In the genomic region with DNA sequence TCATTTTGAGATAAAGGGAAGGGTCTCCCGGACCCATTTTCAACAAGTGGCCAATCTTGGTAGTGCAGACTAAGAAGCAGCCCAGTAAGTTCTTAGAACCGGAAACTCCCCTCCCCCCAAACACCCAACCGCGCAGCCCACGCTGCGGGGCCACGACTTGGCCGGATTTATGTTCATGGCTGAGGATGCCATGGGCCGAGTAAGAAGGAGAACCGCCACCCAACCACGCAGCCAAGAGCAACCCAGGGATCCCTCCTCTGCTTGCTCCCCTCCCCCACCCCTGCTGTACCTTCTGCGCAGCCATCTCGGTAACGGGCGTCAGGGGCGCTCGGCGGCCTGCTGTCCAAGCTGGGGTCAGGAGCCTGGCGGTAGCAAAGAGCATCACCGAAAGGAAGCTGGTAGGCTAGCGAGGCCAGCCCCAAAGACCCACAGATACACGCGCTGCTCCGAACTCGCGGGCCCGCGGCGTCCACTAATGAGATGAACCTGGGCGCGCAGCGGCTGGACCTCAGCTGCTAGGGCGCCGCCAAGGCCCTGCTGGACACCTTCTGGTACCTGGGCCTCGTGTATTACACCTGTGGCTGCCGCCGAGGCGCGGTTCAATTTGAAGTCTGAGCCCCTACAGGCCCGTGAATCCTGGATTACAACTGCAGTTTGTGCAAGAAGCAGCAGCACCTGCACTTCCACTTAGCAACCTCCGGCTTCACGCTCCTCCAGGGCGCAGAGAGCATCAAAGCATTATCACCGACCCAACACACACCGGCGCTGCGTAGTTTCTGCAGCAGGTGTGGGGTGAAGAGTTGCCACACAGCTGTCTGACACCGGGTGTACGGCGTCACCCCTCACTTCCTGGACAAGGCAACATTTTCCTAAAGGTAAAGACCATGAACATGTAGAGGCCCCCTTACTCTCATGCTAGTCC, we compare ENCODE assay signal across 8 cellular contexts.
DNase-seq lines count a peak whose midpoint lies in the region; ATAC-seq and TF ChIP-seq lines count a peak whose summit lies in the region.

No MANE protein-coding gene starts in this region.

- no peaks in the 10 kb centered on the region for H3K9me3 ChIP-seq in IMR-90 (ENCODE audit: control insufficient read depth, insufficient read depth, low read length)
- H3K9me3 ChIP-seq in osteoblast (ENCODE audit: low read depth, low read length): no peaks in the 10 kb centered on the region
- H3K9me3 ChIP-seq in thymus (ENCODE audit: control insufficient read depth): no peaks in the 10 kb centered on the region

- no peak overlapping the region for H3K9ac ChIP-seq in IMR-90 (ENCODE audit: low read depth, low read length)

- H3K14ac ChIP-seq in IMR-90 (replicated peaks; ENCODE audit: low read depth, low read length): no peak overlapping the region

- 26% methylated on average over 13 of the region's 50 CpGs; no CpG with 5 or more reads in 1 of the 2 experiments for WGBS in IMR-90 (ENCODE audit: extremely low coverage in 2 of 2, insufficient read length in 1 of 2), 2 experiments
- WGBS in thymus: under 1% methylated on average over 50 of the region's 50 CpGs

- no peaks in the 10 kb centered on the region for H3K4me1 Mint-ChIP-seq in endothelial cell (ENCODE audit: unreplicated experiment)

- peak overlapping the region; percentile 74 for H3K4me3 Mint-ChIP-seq in endothelial cell (ENCODE audit: unreplicated experiment)

- H3K79me2 ChIP-seq in osteoblast (ENCODE audit: insufficient read depth, low read length): no peaks in the 10 kb centered on the region

- BruUV-seq in IMR-90 (replicated peaks; lab: Mats Ljungman, UMichigan): no TSS peak

- no peak overlapping the region for H4K91ac ChIP-seq in IMR-90 (ENCODE audit: insufficient read depth, low read depth, low read length)

- CTCF ChIA-PET in IMR-90 (lab: Yijun Ruan, JAX): no interaction called here

- dilution Hi-C loops in IMR-90 (cut with HindIII; ENCODE audit: low sequenced_read_pairs, unreplicated experiment): no loop called here

- TF ChIP-seq RAD21 in IMR-90 (IDR thresholded peaks at IDR 0.05; ENCODE audit: low read length): no peak

- no peak for TF ChIP-seq POLR2A in IMR-90 (IDR thresholded peaks at IDR 0.05; ENCODE audit: low read depth, low read length)

- H3K9me3 Mint-ChIP-seq in endothelial cell (ENCODE audit: unreplicated experiment): no peaks in the 10 kb centered on the region

- H3K23ac ChIP-seq in IMR-90 (ENCODE audit: low read depth, low read length): no peak overlapping the region

- H3K27ac Mint-ChIP-seq in endothelial cell (ENCODE audit: unreplicated experiment): no peak overlapping the region

- intact Hi-C loops in IMR-90 (cut with micrococcal nuclease): no loop called here

- POLR2A ChIA-PET in IMR-90 (lab: Charles Lee; ENCODE audit: unreplicated experiment): no interaction called here

- no peak; the same call in 1 of the 2 replicates for ATAC-seq in IMR-90 (ENCODE audit: low read depth)
- no peak for ATAC-seq in GM21737 (IDR thresholded peaks at IDR 0.05; ENCODE audit: unreplicated experiment)

- no peak for DNase-seq in IMR-90
- peak in 2 of 3 experiments; percentile 6 to 19 for DNase-seq in activated CD8-positive, alpha-beta memory T cell treated with anti-CD3 and anti-CD28 coated beads for 48 hours (ENCODE audit: low read depth in 2 of 3, low spot score in 2 of 3)
- DNase-seq in endothelial cell (ENCODE audit: low spot score): peak; percentile 58
- peak; percentile 11 for DNase-seq in osteoblast (ENCODE audit: insufficient read length, low spot score, missing footprints)
- no peak for DNase-seq in SHP77 (lab: John Stamatoyannopoulos, UW)
- DNase-seq in NCI-H510A treated with DMSO at 0.1 percent for 48 hours (lab: John Stamatoyannopoulos, UW): no peak

- H3K27ac ChIP-seq in IMR-90 (ENCODE audit: insufficient read depth, low read length) (no peak overlapping the region), osteoblast (ENCODE audit: low read depth, low read length) (no peak overlapping the region), thymus (ENCODE audit: low read depth) (peak overlapping the region; percentile 95)

- no peak overlapping the region for H4K5ac ChIP-seq in IMR-90 (ENCODE audit: low read depth, low read length)

- no peak overlapping the region for H2BK15ac ChIP-seq in IMR-90 (ENCODE audit: low read depth, low read length)

- H4K8ac ChIP-seq in IMR-90 (ENCODE audit: low read depth in 2 of 2, low read length in 2 of 2): no peak overlapping the region

- in situ Hi-C loops in IMR-90 (cut with MboI; ENCODE audit: low sequenced_read_pairs): no loop called here

- H3K4me2 ChIP-seq in IMR-90 (ENCODE audit: low read depth, low read length) (peak overlapping the region; percentile 41; the same call in 1 of the 2 replicates), osteoblast (ENCODE audit: insufficient read depth, low read length) (peak overlapping the region; percentile 65)

- H3K27me3 ChIP-seq in IMR-90 (ENCODE audit: control insufficient read depth, insufficient read depth, low read length) (peaks cover 3% of the 10 kb centered on the region; the same call in 1 of the 2 replicates), osteoblast (ENCODE audit: insufficient read depth, low read length) (no peaks in the 10 kb centered on the region), thymus (ENCODE audit: control insufficient read depth, insufficient read depth) (no peaks in the 10 kb centered on the region)

- H3K36me3 ChIP-seq in IMR-90 (ENCODE audit: control insufficient read depth, insufficient read depth, low read length) (no peaks in the 10 kb centered on the region), osteoblast (ENCODE audit: insufficient read depth, low read length) (no peaks in the 10 kb centered on the region), thymus (ENCODE audit: control insufficient read depth, insufficient read depth) (no peaks in the 10 kb centered on the region)

- H2AK9ac ChIP-seq in IMR-90 (replicated peaks; ENCODE audit: low read depth, low read length, poor library complexity): no peak overlapping the region

- no peak overlapping the region for H3K56ac ChIP-seq in IMR-90 (ENCODE audit: extremely low read depth, insufficient read depth, low read length)

- TF ChIP-seq CTCF in IMR-90 (conservative IDR thresholded peaks at IDR 0.05; ENCODE audit: low read depth, low read length) (peak; percentile 1; the same call in 1 of the 2 replicates), endothelial cell (IDR thresholded peaks at IDR 0.05; ENCODE audit: unreplicated experiment) (no peak), osteoblast (IDR thresholded peaks at IDR 0.05; ENCODE audit: extremely low read depth, low read depth, low read length) (no peak)

- H3K18ac ChIP-seq in IMR-90 (ENCODE audit: low read depth, low read length): no peak overlapping the region

- H4K20me1 ChIP-seq in IMR-90 (ENCODE audit: insufficient read depth, low read length) (no peaks in the 10 kb centered on the region), osteoblast (ENCODE audit: insufficient read depth, low read length) (no peaks in the 10 kb centered on the region)

- H3K4me1 ChIP-seq in IMR-90 (ENCODE audit: control insufficient read depth, insufficient read depth, low read length): no peaks in the 10 kb centered on the region
- H3K4me1 ChIP-seq in osteoblast (ENCODE audit: insufficient read depth, low read length): no peaks in the 10 kb centered on the region
- no peaks in the 10 kb centered on the region for H3K4me1 ChIP-seq in thymus (ENCODE audit: control insufficient read depth, insufficient read depth, low read length)

- H3K4ac ChIP-seq in IMR-90 (ENCODE audit: low read depth, low read length): no peak overlapping the region

- H2BK120ac ChIP-seq in IMR-90 (ENCODE audit: low read depth, low read length): no peak overlapping the region

- no peak overlapping the region for H3K4me3 ChIP-seq in IMR-90 (ENCODE audit: insufficient read depth, low read depth, low read length)
- peak overlapping the region; percentile 28 for H3K4me3 ChIP-seq in osteoblast (ENCODE audit: insufficient read depth, low read length)
- peak overlapping the region; percentile 63 for H3K4me3 ChIP-seq in thymus (ENCODE audit: low read length)

- H3K9me1 ChIP-seq in IMR-90 (ENCODE audit: insufficient read depth, low read length): no peaks in the 10 kb centered on the region

- H3K79me1 ChIP-seq in IMR-90 (ENCODE audit: low read depth in 1 of 2, low read length in 2 of 2): no peaks in the 10 kb centered on the region

- H3K27me3 Mint-ChIP-seq in endothelial cell (ENCODE audit: unreplicated experiment): peaks cover 1% of the 10 kb centered on the region

- H2AK5ac ChIP-seq in IMR-90 (ENCODE audit: low read depth, low read length): no peak overlapping the region

- no peak overlapping the region for H2BK20ac ChIP-seq in IMR-90 (ENCODE audit: low read depth, low read length)

- H3K36me3 Mint-ChIP-seq in endothelial cell (ENCODE audit: low read depth, unreplicated experiment): no peaks in the 10 kb centered on the region

- no peak overlapping the region for H2BK5ac ChIP-seq in IMR-90 (ENCODE audit: low read depth, low read length, poor library complexity, severe bottlenecking)

- peak overlapping the region; percentile 84 for H2AFZ ChIP-seq in IMR-90 (replicated peaks; ENCODE audit: low read length, poor library complexity)
- peak overlapping the region; percentile 25 for H2AFZ ChIP-seq in osteoblast (ENCODE audit: low read length)

TF ChIP-seq in IMR-90, 13 proteins besides CTCF, POLR2A, EP300 and RAD21 (continues in another document):
- TF ChIP-seq RCOR1 (IDR thresholded peaks at IDR 0.05; ENCODE audit: insufficient replicate concordance, low read length) (no peak), CHD1 (IDR thresholded peaks at IDR 0.05; ENCODE audit: low read depth, low read length) (no peak), MAFK (IDR thresholded peaks at IDR 0.05; ENCODE audit: low read depth, low read length) (no peak), MAZ (IDR thresholded peaks at IDR 0.05; ENCODE audit: borderline replicate concordance, low read depth, low read length) (no peak)
- TF ChIP-seq, protein P1, sequence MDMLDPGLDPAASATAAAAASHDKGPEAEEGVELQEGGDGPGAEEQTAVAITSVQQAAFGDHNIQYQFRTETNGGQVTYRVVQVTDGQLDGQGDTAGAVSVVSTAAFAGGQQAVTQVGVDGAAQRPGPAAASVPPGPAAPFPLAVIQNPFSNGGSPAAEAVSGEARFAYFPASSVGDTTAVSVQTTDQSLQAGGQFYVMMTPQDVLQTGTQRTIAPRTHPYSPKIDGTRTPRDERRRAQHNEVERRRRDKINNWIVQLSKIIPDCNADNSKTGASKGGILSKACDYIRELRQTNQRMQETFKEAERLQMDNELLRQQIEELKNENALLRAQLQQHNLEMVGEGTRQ (IDR thresholded peaks at IDR 0.05; ENCODE audit: low read depth, low read length): no peak
- TF ChIP-seq, protein P2, sequence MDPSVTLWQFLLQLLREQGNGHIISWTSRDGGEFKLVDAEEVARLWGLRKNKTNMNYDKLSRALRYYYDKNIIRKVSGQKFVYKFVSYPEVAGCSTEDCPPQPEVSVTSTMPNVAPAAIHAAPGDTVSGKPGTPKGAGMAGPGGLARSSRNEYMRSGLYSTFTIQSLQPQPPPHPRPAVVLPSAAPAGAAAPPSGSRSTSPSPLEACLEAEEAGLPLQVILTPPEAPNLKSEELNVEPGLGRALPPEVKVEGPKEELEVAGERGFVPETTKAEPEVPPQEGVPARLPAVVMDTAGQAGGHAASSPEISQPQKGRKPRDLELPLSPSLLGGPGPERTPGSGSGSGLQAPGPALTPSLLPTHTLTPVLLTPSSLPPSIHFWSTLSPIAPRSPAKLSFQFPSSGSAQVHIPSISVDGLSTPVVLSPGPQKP (IDR thresholded peaks at IDR 0.05; ENCODE audit: borderline replicate concordance, low read depth, low read length): no peak

Comparison
In these comparisons a context has a peak if more than half of its experiments do, and no peak if none do; other contexts are left out.
1. DNase-seq: peak in activated CD8-positive, alpha-beta memory T cell treated with anti-CD3 and anti-CD28 coated beads for 48 hours (2 of 3), endothelial cell (single experiment) and osteoblast (single experiment); none in IMR-90 (single experiment), SHP77 (0 of 2) and NCI-H510A treated with DMSO at 0.1 percent for 48 hours (single experiment).